In the genomic region with DNA sequence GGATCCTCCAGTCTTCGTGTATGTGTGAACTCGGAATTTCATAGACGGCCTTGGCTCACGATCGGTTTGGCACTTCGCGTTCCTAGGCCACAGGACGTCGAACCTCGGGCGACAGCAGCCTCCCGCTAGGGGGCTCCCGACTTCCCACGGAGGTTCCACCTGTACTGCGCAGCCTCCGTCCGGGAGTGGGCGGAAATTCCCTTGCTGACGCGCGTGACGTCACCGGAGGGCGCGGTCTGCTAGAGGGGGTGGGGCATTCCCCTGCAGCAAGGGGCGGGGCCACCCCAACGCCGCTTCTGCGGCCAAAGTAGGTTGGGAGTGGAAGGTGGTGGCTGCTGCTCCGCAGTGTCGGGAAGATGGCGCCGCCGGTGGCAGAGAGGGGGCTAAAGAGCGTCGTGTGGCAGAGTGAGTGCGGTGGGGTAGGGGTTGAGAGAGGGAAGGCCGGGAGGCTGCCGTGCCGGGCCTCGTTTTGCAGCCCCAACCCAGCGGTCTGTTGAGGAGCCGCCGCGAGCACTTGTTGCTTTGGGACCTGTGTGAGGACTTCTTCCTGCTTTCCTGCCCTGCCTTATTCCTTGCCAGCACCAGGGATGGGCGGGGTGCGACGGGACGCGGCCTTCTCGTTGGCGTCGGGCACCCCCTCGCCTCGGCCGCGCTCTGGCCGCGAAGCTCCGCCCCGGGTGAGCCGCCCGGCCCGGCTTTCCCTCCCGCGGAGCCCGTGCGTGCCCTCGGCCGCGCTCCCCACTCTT, we compare ENCODE assay signal across 8 cellular contexts. TPM values are rescaled to one million over a fixed set of nuclear protein-coding genes. Genes with fewer than 3 reads are reported as not detected.
DNase-seq lines count a peak whose midpoint lies in the region; ATAC-seq, FAIRE-seq and TF ChIP-seq lines count a peak whose summit lies in the region.

A gene with protein sequence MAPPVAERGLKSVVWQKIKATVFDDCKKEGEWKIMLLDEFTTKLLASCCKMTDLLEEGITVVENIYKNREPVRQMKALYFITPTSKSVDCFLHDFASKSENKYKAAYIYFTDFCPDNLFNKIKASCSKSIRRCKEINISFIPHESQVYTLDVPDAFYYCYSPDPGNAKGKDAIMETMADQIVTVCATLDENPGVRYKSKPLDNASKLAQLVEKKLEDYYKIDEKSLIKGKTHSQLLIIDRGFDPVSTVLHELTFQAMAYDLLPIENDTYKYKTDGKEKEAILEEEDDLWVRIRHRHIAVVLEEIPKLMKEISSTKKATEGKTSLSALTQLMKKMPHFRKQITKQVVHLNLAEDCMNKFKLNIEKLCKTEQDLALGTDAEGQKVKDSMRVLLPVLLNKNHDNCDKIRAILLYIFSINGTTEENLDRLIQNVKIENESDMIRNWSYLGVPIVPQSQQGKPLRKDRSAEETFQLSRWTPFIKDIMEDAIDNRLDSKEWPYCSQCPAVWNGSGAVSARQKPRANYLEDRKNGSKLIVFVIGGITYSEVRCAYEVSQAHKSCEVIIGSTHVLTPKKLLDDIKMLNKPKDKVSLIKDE (plus strand): TSS at position 293 of the 746 bp plus-strand sequence. CDS start 64 bp downstream, at position 357.

- peak within 1 kb of the TSS; percentile 81 to 98 for H3K27ac ChIP-seq in kidney (ENCODE audit: low read depth in 2 of 2, low read length in 2 of 2)

- FAIRE-seq in kidney (lab: Jason Lieb, UNC) = peak; percentile 81

- peak; percentile 89 for TF ChIP-seq CTCF in kidney (IDR thresholded peaks at IDR 0.05; ENCODE audit: borderline replicate concordance, extremely low read depth, insufficient read depth)

- no peaks in the 10 kb centered on the region for H3K36me3 ChIP-seq in kidney (ENCODE audit: control insufficient read depth in 1 of 2, insufficient read depth in 2 of 2, low read length in 2 of 2)

- DNase-seq in AG20443 (ENCODE audit: low spot score) (peak; percentile 99), NCI-H446 treated with DMSO at 0.1 percent for 48 hours (lab: John Stamatoyannopoulos, UW) (peak; percentile 97), cerebellum (ENCODE audit: low spot score) (peak; percentile 99), kidney (peak; percentile 100)
- DNase-seq in activated CD4-positive, CD25-positive, alpha-beta regulatory T cell treated with anti-CD3 and anti-CD28 coated beads, Interleukin-2, amount 50 U/mL, for 72 hours = peak; percentile 100
- peak; percentile 100 for DNase-seq in stimulated activated CD4-positive, alpha-beta T cell treated with anti-CD3 and anti-CD28 coated beads, Interleukin-15, amount 100 ng/mL, for 48 hours (ENCODE audit: low read depth in 2 of 2)

- ATAC-seq in GM19025 (IDR thresholded peaks at IDR 0.05; ENCODE audit: low read depth, unreplicated experiment) = peak; percentile 89
- ATAC-seq in HG03354 (IDR thresholded peaks at IDR 0.05; ENCODE audit: poor library complexity, severe bottlenecking, unreplicated experiment) = peak; percentile 93

- peak within 1 kb of the TSS; percentile 74 to 96 for H3K4me3 ChIP-seq in kidney (ENCODE audit: low read length in 2 of 2)

- H3K4me1 ChIP-seq in kidney (ENCODE audit: control insufficient read depth in 1 of 2, insufficient read depth in 1 of 2, low read depth in 1 of 2, low read length in 2 of 2) = peaks cover 5 to 15% of the 10 kb centered on the region in 2 donors

- H3K9me3 ChIP-seq in kidney (ENCODE audit: control insufficient read depth in 1 of 2, low read length in 2 of 2) = no peaks in the 10 kb centered on the region

- intact Hi-C loops in kidney (cut with DNase I) = no loop called here

- H3K9ac ChIP-seq in kidney (ENCODE audit: low read length in 2 of 2) = peak within 1 kb of the TSS; percentile 26 to 99

RNA-seq across cellular contexts. Expression of the gene that starts here (rescaled TPM):
- total RNA-seq in cerebellum (45.5 TPM), kidney (61.4 TPM)
- polyA plus RNA-seq in kidney (ENCODE audit: insufficient read depth, low read depth, low replicate concordance) = 26.0 TPM

Comparison
In these comparisons a context has a peak if more than half of its experiments do, and no peak if none do; other contexts are left out.
1. Peak in every context shown above with its lines: DNase-seq, ATAC-seq, H3K4me3 ChIP-seq and H3K27ac ChIP-seq.